ENCODE assay signal across 18 cellular contexts in the genomic region with DNA sequence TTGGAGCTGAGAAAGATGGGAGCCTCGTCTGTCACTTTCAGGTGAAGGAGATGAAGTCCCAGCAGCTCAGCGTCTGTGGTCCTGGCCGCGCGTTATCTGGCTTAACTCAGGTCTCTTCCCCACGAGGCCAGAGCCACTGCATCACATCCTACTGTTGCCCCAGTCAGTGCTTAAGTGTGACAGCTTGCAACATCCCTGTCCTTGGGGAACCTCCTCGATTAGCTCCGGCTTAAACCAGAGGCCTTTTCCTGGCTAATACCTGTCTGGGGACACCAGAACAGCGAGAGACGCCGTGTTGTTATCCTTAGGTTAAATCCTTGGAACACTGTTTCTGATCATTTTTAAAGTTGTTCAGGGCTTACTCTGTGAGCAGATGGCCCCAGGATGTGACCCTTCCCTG.
DNase-seq lines count a peak whose midpoint lies in the region; ATAC-seq, FAIRE-seq and TF ChIP-seq lines count a peak whose summit lies in the region.
"Had no signal": no experiment of that assay in that cellular context is flagged by ENCODE, and none has a peak within 500 bp of the region (broad histone marks: within the 10 kb centered on the region; RNA-seq: fewer than 3 reads in every experiment).

No MANE protein-coding gene starts in this region.

- H3K27ac ChIP-seq in CD4-positive, alpha-beta memory T cell (ENCODE audit: low read depth, low read length), result no peak overlapping the region

- TF ChIP-seq CTCF in D721Med (IDR thresholded peaks at IDR 0.05; ENCODE audit: insufficient read depth, missing control alignments), result no peak
- TF ChIP-seq CTCF in activated CD8-positive, alpha-beta T cell treated with anti-CD3 and anti-CD28 coated beads for 36 hours (IDR thresholded peaks at IDR 0.05), result no peak
- no peak for TF ChIP-seq CTCF in mucosa of descending colon (IDR thresholded peaks at IDR 0.05)

- POLR2A ChIA-PET in CD4-positive, alpha-beta memory T cell (lab: Charles Lee; ENCODE audit: partially characterized antibody), result interaction anchor here (1.0 to 3.5 kb wide), 12 partner anchors 9 to 928 kb away, joined by 3 to 34 read pairs (median 6); a partner anchor contains a TSS
- POLR2A ChIA-PET in activated CD8-positive, alpha-beta T cell treated with anti-CD3 and anti-CD28 coated beads for 36 hours (lab: Charles Lee), result interaction anchor here (0.9 kb wide), 1 partner anchor 9 kb away, joined by 3 read pairs; no protein-coding TSS in a partner anchor

- peak overlapping the region; percentile 11 to 16 for H3K4me3 ChIP-seq in CD4-positive, alpha-beta memory T cell (ENCODE audit: low read length in 2 of 2)
- no peak overlapping the region for H3K4me3 ChIP-seq in mucosa of descending colon
- H3K4me3 ChIP-seq: Peyer's patch had no signal

- no peak for DNase-seq in CD4-positive, alpha-beta memory T cell
- DNase-seq in D721Med (ENCODE audit: insufficient read length, low spot score) (peak; percentile 47), islet precursor cell (peak; percentile 25), HT-29 (ENCODE audit: low spot score) (no peak), KBM-7 (no peak), mucosa of descending colon (no peak)
- DNase-seq in activated CD8-positive, alpha-beta T cell treated with anti-CD3 and anti-CD28 coated beads for 36 hours, result no peak
- DNase-seq in stimulated activated naive CD4-positive, alpha-beta T cell (lab: John Stamatoyannopoulos, UW), result no peak
- DNase-seq: HCEC 1CT, IMR-90, NCI-H2081 treated with DMSO at 0.1 percent for 48 hours, NCI-H226, Peyer's patch, Right ventricle myocardium superior, SK-N-SH had no signal

- peak; percentile 96 for FAIRE-seq in D721Med (lab: Jason Lieb, UNC)
- FAIRE-seq: G401.6, GM12891 had no signal

- ATAC-seq in activated CD8-positive, alpha-beta T cell treated with anti-CD3 and anti-CD28 coated beads for 36 hours, result no peak
- no peak for ATAC-seq in mucosa of descending colon

- H3K27me3 Mint-ChIP-seq in CD4-positive, alpha-beta memory T cell, result no peaks in the 10 kb centered on the region
- H3K27me3 Mint-ChIP-seq in activated CD8-positive, alpha-beta T cell treated with anti-CD3 and anti-CD28 coated beads for 36 hours, result no peaks in the 10 kb centered on the region

- CTCF ChIA-PET in CD4-positive, alpha-beta memory T cell (lab: Charles Lee; ENCODE audit: partially characterized antibody), result interaction anchor here (0.9 to 2.7 kb wide), 14 partner anchors 29 to 556 kb away, joined by 3 to 16 read pairs (median 4); a partner anchor contains a TSS
- CTCF ChIA-PET in activated CD8-positive, alpha-beta T cell treated with anti-CD3 and anti-CD28 coated beads for 36 hours (lab: Charles Lee), result interaction anchor here (0.8 to 1.8 kb wide), 7 partner anchors 8 to 556 kb away, joined by 3 to 4 read pairs (median 3); no protein-coding TSS in a partner anchor

- H3K27me3 ChIP-seq in CD4-positive, alpha-beta memory T cell (ENCODE audit: insufficient read depth, low read length), result no peaks in the 10 kb centered on the region
- H3K27me3 ChIP-seq: Peyer's patch had no signal

- intact Hi-C loops in CD4-positive, alpha-beta memory T cell (cut with micrococcal nuclease), result no loop called here
- intact Hi-C loops in activated CD8-positive, alpha-beta T cell treated with anti-CD3 and anti-CD28 coated beads for 36 hours (cut with micrococcal nuclease), result no loop called here
- intact Hi-C loops in mucosa of descending colon (cut with DNase I, micrococcal nuclease), result loop anchor here in 1 of 2 donors (10.0 kb wide), 1 partner anchor 556 kb away; no protein-coding TSS in a partner anchor

- peaks cover 0 to 60% (median 26%) of the 10 kb centered on the region in 8 donors for H3K9me3 Mint-ChIP-seq in CD4-positive, alpha-beta memory T cell
- peaks cover 17% of the 10 kb centered on the region for H3K9me3 Mint-ChIP-seq in activated CD8-positive, alpha-beta T cell treated with anti-CD3 and anti-CD28 coated beads for 36 hours

- peaks cover 10 to 15% of the 10 kb centered on the region in 2 donors for H3K36me3 Mint-ChIP-seq in CD4-positive, alpha-beta memory T cell
- H3K36me3 Mint-ChIP-seq in activated CD8-positive, alpha-beta T cell treated with anti-CD3 and anti-CD28 coated beads for 36 hours (ENCODE audit: low read depth), result peaks cover 9% of the 10 kb centered on the region

- H3K4me1 ChIP-seq in CD4-positive, alpha-beta memory T cell (ENCODE audit: insufficient read depth, low read length), result peaks cover 58% of the 10 kb centered on the region
- no peaks in the 10 kb centered on the region for H3K4me1 ChIP-seq in mucosa of descending colon (ENCODE audit: low read depth)
- H3K4me1 ChIP-seq: Peyer's patch had no signal

- in situ Hi-C loops in KBM-7 (cut with MboI; ENCODE audit: low pct_unique_long_range_greater_than_20kb, low sequenced_read_pairs), result no loop called here

- no peaks in the 10 kb centered on the region for H3K36me3 ChIP-seq in CD4-positive, alpha-beta memory T cell (ENCODE audit: insufficient read depth, low read length)
- no peaks in the 10 kb centered on the region for H3K36me3 ChIP-seq in mucosa of descending colon (ENCODE audit: low read depth)
- H3K36me3 ChIP-seq: Peyer's patch had no signal

- H3K4me1 Mint-ChIP-seq in CD4-positive, alpha-beta memory T cell, result peaks cover 41 to 59% (median 51%) of the 10 kb centered on the region in 4 donors
- H3K4me1 Mint-ChIP-seq in activated CD8-positive, alpha-beta T cell treated with anti-CD3 and anti-CD28 coated beads for 36 hours (ENCODE audit: low read depth), result peaks cover 50% of the 10 kb centered on the region

- H3K27ac Mint-ChIP-seq in CD4-positive, alpha-beta memory T cell, result peak overlapping the region in 3 of 7 donors; percentile 51 to 87 (median 78)
- peak overlapping the region; percentile 70 for H3K27ac Mint-ChIP-seq in activated CD8-positive, alpha-beta T cell treated with anti-CD3 and anti-CD28 coated beads for 36 hours
- H3K27ac Mint-ChIP-seq: B cell had no signal

- H3K9me3 ChIP-seq in CD4-positive, alpha-beta memory T cell (ENCODE audit: control insufficient read depth in 1 of 2, low read length in 2 of 2), result peaks cover 0 to 3% of the 10 kb centered on the region in 2 donors
- no peaks in the 10 kb centered on the region for H3K9me3 ChIP-seq in mucosa of descending colon
- H3K9me3 ChIP-seq: Peyer's patch, SK-N-SH had no signal

- H3K4me3 Mint-ChIP-seq in CD4-positive, alpha-beta memory T cell, result peak overlapping the region in 2 of 8 donors; percentile 20 to 38
- H3K4me3 Mint-ChIP-seq in activated CD8-positive, alpha-beta T cell treated with anti-CD3 and anti-CD28 coated beads for 36 hours, result no peak overlapping the region
- H3K4me3 Mint-ChIP-seq: B cell had no signal

Comparison
In these comparisons a context has a peak if more than half of its experiments do, and no peak if none do; other contexts are left out.
1. DNase-seq: peak in D721Med (single experiment) and islet precursor cell (single experiment); none in CD4-positive, alpha-beta memory T cell (0 of 5), activated CD8-positive, alpha-beta T cell treated with anti-CD3 and anti-CD28 coated beads for 36 hours (single experiment), HT-29 (single experiment), stimulated activated naive CD4-positive, alpha-beta T cell (0 of 6), KBM-7 (single experiment) and mucosa of descending colon (0 of 3).